16 cellular contexts compared by ENCODE assay signal in the genomic region with DNA sequence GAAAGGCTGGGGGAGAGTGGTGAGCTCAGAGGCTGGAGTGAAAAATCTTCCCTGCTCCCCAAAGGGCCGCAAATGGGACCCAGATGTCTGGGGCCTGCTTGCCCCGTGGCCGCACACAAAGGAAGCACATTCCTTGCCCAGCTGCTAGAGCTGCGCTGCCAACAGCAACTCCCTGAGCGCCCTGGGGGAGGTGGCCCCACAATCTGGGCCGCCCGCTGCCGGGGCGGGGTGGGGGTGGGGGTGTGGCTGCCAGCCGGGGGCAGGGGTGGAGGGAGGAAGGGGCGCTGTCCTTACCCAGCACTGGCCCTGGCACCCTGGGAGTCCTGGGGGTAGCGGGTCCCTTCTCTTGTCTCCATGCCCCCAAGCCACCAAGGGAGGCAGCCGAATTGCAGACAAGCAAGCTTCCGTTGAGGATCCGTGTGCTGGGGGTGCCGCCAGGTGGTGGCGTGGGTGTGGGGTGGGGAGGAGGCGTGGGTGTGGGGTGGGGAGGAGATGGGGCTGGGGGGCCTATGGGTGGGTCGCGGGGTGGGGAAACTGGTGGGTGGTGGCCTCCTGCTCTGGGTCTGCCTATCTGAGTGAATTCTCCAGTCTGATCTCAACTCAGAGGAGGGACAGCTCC. TPM values are rescaled to one million over a fixed set of nuclear protein-coding genes. Genes with fewer than 3 reads are reported as not detected.
DNase-seq lines count a peak whose midpoint lies in the region; ATAC-seq, FAIRE-seq and TF ChIP-seq lines count a peak whose summit lies in the region.
"Had no signal": no experiment of that assay in that cellular context is flagged by ENCODE, and none has a peak within 500 bp of the region (broad histone marks: within the 10 kb centered on the region; RNA-seq: fewer than 3 reads in every experiment).

No MANE protein-coding gene starts in this region.

- H3K36me3 Mint-ChIP-seq in activated T-helper 17 cell treated with anti-CD3 and anti-CD28 coated beads, Interleukin-2, amount 50 U/mL, for 72 hours (ENCODE audit: low read depth), result no peaks in the 10 kb centered on the region
- H3K36me3 Mint-ChIP-seq: natural killer cell treated with Interleukin-12 subunit alpha and Interleukin-12 subunit beta and Interleukin-15 and Interleukin-18, amount 100 ng/mL, for 72 hours had no signal

- TF ChIP-seq CTCF in left ventricle myocardium inferior (IDR thresholded peaks at IDR 0.05; ENCODE audit: borderline replicate concordance), result no peak

- peak overlapping the region; percentile 42 for H3K27ac ChIP-seq in left ventricle myocardium inferior (replicated peaks)
- H3K27ac ChIP-seq: 22Rv1 had no signal

- no peaks in the 10 kb centered on the region for H3K9me3 ChIP-seq in left ventricle myocardium inferior (replicated peaks)

- peak; percentile 82 for ATAC-seq in SK-N-SH treated with all-trans-retinoic acid at 6 μM for 48 hours
- no peak for ATAC-seq in GM19023 (IDR thresholded peaks at IDR 0.05; ENCODE audit: unreplicated experiment)
- ATAC-seq in activated T-helper 17 cell treated with anti-CD3 and anti-CD28 coated beads, Interleukin-2, amount 50 U/mL, for 72 hours (replicated peaks), result no peak
- ATAC-seq: natural killer cell treated with Interleukin-12 subunit alpha and Interleukin-12 subunit beta and Interleukin-15 and Interleukin-18, amount 100 ng/mL, for 72 hours had no signal

- H3K9me3 Mint-ChIP-seq in activated T-helper 17 cell treated with anti-CD3 and anti-CD28 coated beads, Interleukin-2, amount 50 U/mL, for 72 hours, result no peaks in the 10 kb centered on the region

- peaks cover 26% of the 10 kb centered on the region for H3K27me3 ChIP-seq in left ventricle myocardium inferior (ENCODE audit: low read depth)

- no peaks in the 10 kb centered on the region for H3K27me3 Mint-ChIP-seq in activated T-helper 17 cell treated with anti-CD3 and anti-CD28 coated beads, Interleukin-2, amount 50 U/mL, for 72 hours

- no peak overlapping the region for H3K27ac Mint-ChIP-seq in activated T-helper 17 cell treated with anti-CD3 and anti-CD28 coated beads, Interleukin-2, amount 50 U/mL, for 72 hours
- H3K27ac Mint-ChIP-seq: natural killer cell treated with Interleukin-12 subunit alpha and Interleukin-12 subunit beta and Interleukin-15 and Interleukin-18, amount 100 ng/mL, for 72 hours had no signal

- intact Hi-C loops in left ventricle myocardium inferior (cut with micrococcal nuclease), result no loop called here

- no peak overlapping the region for H3K4me3 ChIP-seq in left ventricle myocardium inferior
- H3K4me3 ChIP-seq: skin epidermis had no signal

- peak; percentile 35 for DNase-seq in NCI-H2171 treated with DMSO at 0.1 percent for 48 hours (lab: John Stamatoyannopoulos, UW)
- no peak for DNase-seq in NCI-H2171 (lab: John Stamatoyannopoulos, UW)
- peak; percentile 63 for DNase-seq in left ventricle myocardium inferior
- peak; percentile 57 for DNase-seq in urothelium cell line (ENCODE audit: low spot score)
- no peak for DNase-seq in Ammon's horn (ENCODE audit: low spot score)
- DNase-seq: activated CD4-positive, CD25-positive, alpha-beta regulatory T cell; DND-41; MM.1S had no signal

- no peaks in the 10 kb centered on the region for H3K4me1 Mint-ChIP-seq in activated T-helper 17 cell treated with anti-CD3 and anti-CD28 coated beads, Interleukin-2, amount 50 U/mL, for 72 hours

- H3K36me3 ChIP-seq in left ventricle myocardium inferior, result peaks cover 10% of the 10 kb centered on the region

- H3K4me1 ChIP-seq in left ventricle myocardium inferior, result peaks cover 52% of the 10 kb centered on the region

- no peak for FAIRE-seq in urothelium cell line (lab: Jason Lieb, UNC)

- H3K4me3 Mint-ChIP-seq in activated T-helper 17 cell treated with anti-CD3 and anti-CD28 coated beads, Interleukin-2, amount 50 U/mL, for 72 hours, result no peak overlapping the region
- H3K4me3 Mint-ChIP-seq: natural killer cell treated with Interleukin-12 subunit alpha and Interleukin-12 subunit beta and Interleukin-15 and Interleukin-18, amount 100 ng/mL, for 72 hours had no signal

TF ChIP-seq in SK-N-SH treated with all-trans-retinoic acid at 6 μM for 48 hours, 23 proteins besides CTCF, POLR2A, EP300 and RAD21:
- TF ChIP-seq TCF4 (CRISPR knock-in tag; IDR thresholded peaks at IDR 0.05; ENCODE audit: borderline replicate concordance) (no peak), ARNTL (CRISPR knock-in tag; IDR thresholded peaks at IDR 0.05; ENCODE audit: borderline replicate concordance, low read depth) (no peak), GLIS3 (CRISPR knock-in tag; IDR thresholded peaks at IDR 0.05) (no peak), ZC3H10 (CRISPR knock-in tag; IDR thresholded peaks at IDR 0.05) (no peak), ZFP30 (CRISPR knock-in tag; IDR thresholded peaks at IDR 0.05) (no peak), RARB (CRISPR knock-in tag; IDR thresholded peaks at IDR 0.05) (no peak), PPARA (CRISPR knock-in tag; IDR thresholded peaks at IDR 0.05; ENCODE audit: borderline replicate concordance) (no peak), OSR1 (CRISPR knock-in tag; IDR thresholded peaks at IDR 0.05) (no peak)
- TF ChIP-seq, protein P1, sequence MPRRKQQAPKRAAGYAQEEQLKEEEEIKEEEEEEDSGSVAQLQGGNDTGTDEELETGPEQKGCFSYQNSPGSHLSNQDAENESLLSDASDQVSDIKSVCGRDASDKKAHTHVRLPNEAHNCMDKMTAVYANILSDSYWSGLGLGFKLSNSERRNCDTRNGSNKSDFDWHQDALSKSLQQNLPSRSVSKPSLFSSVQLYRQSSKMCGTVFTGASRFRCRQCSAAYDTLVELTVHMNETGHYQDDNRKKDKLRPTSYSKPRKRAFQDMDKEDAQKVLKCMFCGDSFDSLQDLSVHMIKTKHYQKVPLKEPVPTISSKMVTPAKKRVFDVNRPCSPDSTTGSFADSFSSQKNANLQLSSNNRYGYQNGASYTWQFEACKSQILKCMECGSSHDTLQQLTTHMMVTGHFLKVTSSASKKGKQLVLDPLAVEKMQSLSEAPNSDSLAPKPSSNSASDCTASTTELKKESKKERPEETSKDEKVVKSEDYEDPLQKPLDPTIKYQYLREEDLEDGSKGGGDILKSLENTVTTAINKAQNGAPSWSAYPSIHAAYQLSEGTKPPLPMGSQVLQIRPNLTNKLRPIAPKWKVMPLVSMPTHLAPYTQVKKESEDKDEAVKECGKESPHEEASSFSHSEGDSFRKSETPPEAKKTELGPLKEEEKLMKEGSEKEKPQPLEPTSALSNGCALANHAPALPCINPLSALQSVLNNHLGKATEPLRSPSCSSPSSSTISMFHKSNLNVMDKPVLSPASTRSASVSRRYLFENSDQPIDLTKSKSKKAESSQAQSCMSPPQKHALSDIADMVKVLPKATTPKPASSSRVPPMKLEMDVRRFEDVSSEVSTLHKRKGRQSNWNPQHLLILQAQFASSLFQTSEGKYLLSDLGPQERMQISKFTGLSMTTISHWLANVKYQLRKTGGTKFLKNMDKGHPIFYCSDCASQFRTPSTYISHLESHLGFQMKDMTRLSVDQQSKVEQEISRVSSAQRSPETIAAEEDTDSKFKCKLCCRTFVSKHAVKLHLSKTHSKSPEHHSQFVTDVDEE (CRISPR knock-in tag; IDR thresholded peaks at IDR 0.05), result no peak
- TF ChIP-seq, protein P2, sequence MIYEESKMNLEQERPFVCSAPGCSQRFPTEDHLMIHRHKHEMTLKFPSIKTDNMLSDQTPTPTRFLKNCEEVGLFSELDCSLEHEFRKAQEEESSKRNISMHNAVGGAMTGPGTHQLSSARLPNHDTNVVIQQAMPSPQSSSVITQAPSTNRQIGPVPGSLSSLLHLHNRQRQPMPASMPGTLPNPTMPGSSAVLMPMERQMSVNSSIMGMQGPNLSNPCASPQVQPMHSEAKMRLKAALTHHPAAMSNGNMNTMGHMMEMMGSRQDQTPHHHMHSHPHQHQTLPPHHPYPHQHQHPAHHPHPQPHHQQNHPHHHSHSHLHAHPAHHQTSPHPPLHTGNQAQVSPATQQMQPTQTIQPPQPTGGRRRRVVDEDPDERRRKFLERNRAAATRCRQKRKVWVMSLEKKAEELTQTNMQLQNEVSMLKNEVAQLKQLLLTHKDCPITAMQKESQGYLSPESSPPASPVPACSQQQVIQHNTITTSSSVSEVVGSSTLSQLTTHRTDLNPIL (CRISPR knock-in tag; IDR thresholded peaks at IDR 0.05; ENCODE audit: low read depth), result no peak
- TF ChIP-seq, protein P3, sequence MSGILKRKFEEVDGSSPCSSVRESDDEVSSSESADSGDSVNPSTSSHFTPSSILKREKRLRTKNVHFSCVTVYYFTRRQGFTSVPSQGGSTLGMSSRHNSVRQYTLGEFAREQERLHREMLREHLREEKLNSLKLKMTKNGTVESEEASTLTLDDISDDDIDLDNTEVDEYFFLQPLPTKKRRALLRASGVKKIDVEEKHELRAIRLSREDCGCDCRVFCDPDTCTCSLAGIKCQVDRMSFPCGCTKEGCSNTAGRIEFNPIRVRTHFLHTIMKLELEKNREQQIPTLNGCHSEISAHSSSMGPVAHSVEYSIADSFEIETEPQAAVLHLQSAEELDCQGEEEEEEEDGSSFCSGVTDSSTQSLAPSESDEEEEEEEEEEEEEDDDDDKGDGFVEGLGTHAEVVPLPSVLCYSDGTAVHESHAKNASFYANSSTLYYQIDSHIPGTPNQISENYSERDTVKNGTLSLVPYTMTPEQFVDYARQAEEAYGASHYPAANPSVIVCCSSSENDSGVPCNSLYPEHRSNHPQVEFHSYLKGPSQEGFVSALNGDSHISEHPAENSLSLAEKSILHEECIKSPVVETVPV (CRISPR knock-in tag; IDR thresholded peaks at IDR 0.05), result no peak
- TF ChIP-seq, protein P4, sequence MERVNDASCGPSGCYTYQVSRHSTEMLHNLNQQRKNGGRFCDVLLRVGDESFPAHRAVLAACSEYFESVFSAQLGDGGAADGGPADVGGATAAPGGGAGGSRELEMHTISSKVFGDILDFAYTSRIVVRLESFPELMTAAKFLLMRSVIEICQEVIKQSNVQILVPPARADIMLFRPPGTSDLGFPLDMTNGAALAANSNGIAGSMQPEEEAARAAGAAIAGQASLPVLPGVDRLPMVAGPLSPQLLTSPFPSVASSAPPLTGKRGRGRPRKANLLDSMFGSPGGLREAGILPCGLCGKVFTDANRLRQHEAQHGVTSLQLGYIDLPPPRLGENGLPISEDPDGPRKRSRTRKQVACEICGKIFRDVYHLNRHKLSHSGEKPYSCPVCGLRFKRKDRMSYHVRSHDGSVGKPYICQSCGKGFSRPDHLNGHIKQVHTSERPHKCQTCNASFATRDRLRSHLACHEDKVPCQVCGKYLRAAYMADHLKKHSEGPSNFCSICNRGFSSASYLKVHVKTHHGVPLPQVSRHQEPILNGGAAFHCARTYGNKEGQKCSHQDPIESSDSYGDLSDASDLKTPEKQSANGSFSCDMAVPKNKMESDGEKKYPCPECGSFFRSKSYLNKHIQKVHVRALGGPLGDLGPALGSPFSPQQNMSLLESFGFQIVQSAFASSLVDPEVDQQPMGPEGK (CRISPR knock-in tag; IDR thresholded peaks at IDR 0.05; ENCODE audit: borderline replicate concordance), result no peak

RNA-seq across cellular contexts. Expression of a gene that starts 48.4 kb away (rescaled TPM):
- total RNA-seq in left ventricle myocardium inferior, result not detected
- not detected for total RNA-seq in activated T-helper 17 cell treated with anti-CD3 and anti-CD28 coated beads, Interleukin-2, amount 50 U/mL, for 72 hours
- total RNA-seq: dermis microvascular lymphatic vessel endothelial cell; H4; natural killer cell treated with Interleukin-12 subunit alpha and Interleukin-12 subunit beta and Interleukin-15 and Interleukin-18, amount 100 ng/mL, for 72 hours had no signal

RNA-seq across cellular contexts. Expression of a gene that starts 57.9 kb away (rescaled TPM):
- 52.7 TPM for total RNA-seq in left ventricle myocardium inferior
- total RNA-seq in activated T-helper 17 cell treated with anti-CD3 and anti-CD28 coated beads, Interleukin-2, amount 50 U/mL, for 72 hours, result 10 to 100 TPM; 51.1 to 73.9 TPM

RNA-seq across cellular contexts. Expression of a gene that starts 58.1 kb away (rescaled TPM):
- total RNA-seq in left ventricle myocardium inferior, result 15.5 TPM
- 10 to 100 TPM; 37.6 to 73.0 TPM for total RNA-seq in activated T-helper 17 cell treated with anti-CD3 and anti-CD28 coated beads, Interleukin-2, amount 50 U/mL, for 72 hours

Comparison
In these comparisons a context has a peak if more than half of its experiments do, and no peak if none do; other contexts are left out.
1. DNase-seq: peak in NCI-H2171 treated with DMSO at 0.1 percent for 48 hours (single experiment), left ventricle myocardium inferior (single experiment) and urothelium cell line (single experiment); none in NCI-H2171 (single experiment) and Ammon's horn (single experiment).